Comparison of ENCODE assay signal across 27 cellular contexts in genomic region chr5:44794371-44794770, GRCh38.
"Had no signal": no experiment of that assay in that cellular context is flagged by ENCODE, and none has a peak within 500 bp of the region (broad histone marks: within the 10 kb centered on the region; RNA-seq: fewer than 3 reads in every experiment).

No MANE protein-coding gene starts in this region.

- H3K4me3 Mint-ChIP-seq: stimulated activated effector memory CD8-positive, alpha-beta T cell treated with anti-CD3 and anti-CD28 coated beads, Interleukin-12 subunit alpha, Interleukin-12 subunit beta, amount 100 ng/mL, for 72 hours; stimulated activated memory B cell treated with anti-CD40 and anti-IgM and Interleukin-4, amounts not matched to agents 10 μg/mL and 1 μg/mL and 100 μg/mL, for 72 hours; stimulated activated naive B cell treated with anti-CD40 and anti-IgM and Interleukin-4, amounts not matched to agents 10 μg/mL and 1 μg/mL and 100 μg/mL, for 72 hours; stimulated activated naive CD8-positive, alpha-beta T cell treated with anti-CD3 and anti-CD28 coated beads, Interleukin-15, amount 100 ng/mL, for 72 hours; stimulated activated naive CD8-positive, alpha-beta T cell treated with anti-CD3 and anti-CD28 coated beads, Interleukin-15, Interleukin-2, amounts not matched to agents 100 ng/mL and 50 ng/mL, for 24 hours; type B pancreatic cell had no signal

- H3K9me3 ChIP-seq: testis, thyroid gland, upper lobe of right lung, vagina had no signal

- H3K27me3 Mint-ChIP-seq: stimulated activated memory B cell treated with anti-CD40 and anti-IgM and Interleukin-4, amounts not matched to agents 10 μg/mL and 1 μg/mL and 100 μg/mL, for 72 hours; stimulated activated naive B cell treated with anti-CD40 and anti-IgM and Interleukin-4, amounts not matched to agents 10 μg/mL and 1 μg/mL and 100 μg/mL, for 72 hours; stimulated activated naive CD8-positive, alpha-beta T cell treated with anti-CD3 and anti-CD28 coated beads, Interleukin-15, amount 100 ng/mL, for 72 hours; type B pancreatic cell had no signal

- H3K36me3 ChIP-seq: thoracic aorta, thyroid gland, transverse colon, upper lobe of left lung, upper lobe of right lung, uterus, vagina had no signal

- DNase-seq: stimulated activated CD4-positive, alpha-beta T cell treated with anti-CD3 and anti-CD28 coated beads, Interleukin-2, amount 100 ng/mL, for 48 hours; stimulated activated CD4-positive, alpha-beta T cell treated with anti-CD3 and anti-CD28 coated beads, Interleukin-4, amount 100 ng/mL, for 1 hour; stimulated activated CD4-positive, alpha-beta T cell treated with anti-CD3 and anti-CD28 coated beads, Interleukin-4, amount 100 ng/mL, for 24 hours; stimulated activated CD4-positive, alpha-beta T cell treated with anti-CD3 and anti-CD28 coated beads, Interleukin-4, amount 100 ng/mL, for 4 hours; stimulated activated CD8-positive, alpha-beta memory T cell treated with anti-CD3 and anti-CD28 coated beads, Interleukin-4, amount 100 ng/mL, for 48 hours; stimulated activated naive B cell treated with anti-CD40 and anti-IgM and Interleukin-4, amounts not matched to agents 10 μg/mL and 1 μg/mL and 100 μg/mL, for 72 hours; stimulated activated naive CD4-positive, alpha-beta T cell; stimulated activated naive CD4-positive, alpha-beta T cell treated with Interleukin-2 at 50 U/mL for 16 hours; stimulated activated naive CD8-positive, alpha-beta T cell treated with anti-CD3 and anti-CD28 coated beads, Interleukin-15, amount 100 ng/mL, for 72 hours; stimulated activated naive CD8-positive, alpha-beta T cell treated with anti-CD3 and anti-CD28 coated beads, Interleukin-15, Interleukin-2, amounts not matched to agents 100 U/mL and 50 U/mL, for 24 hours; stomach; substantia nigra; testis; thyroid gland; tibial artery; transverse colon; upper lobe of left lung; upper lobe of right lung; uterus had no signal

- H3K4me1 Mint-ChIP-seq: stimulated activated effector memory CD8-positive, alpha-beta T cell treated with anti-CD3 and anti-CD28 coated beads, Interleukin-12 subunit alpha, Interleukin-12 subunit beta, amount 100 ng/mL, for 72 hours; stimulated activated memory B cell treated with anti-CD40 and anti-IgM and Interleukin-4, amounts not matched to agents 10 μg/mL and 1 μg/mL and 100 μg/mL, for 72 hours; stimulated activated naive B cell treated with anti-CD40 and anti-IgM and Interleukin-4, amounts not matched to agents 10 μg/mL and 1 μg/mL and 100 μg/mL, for 72 hours; stimulated activated naive CD8-positive, alpha-beta T cell treated with anti-CD3 and anti-CD28 coated beads, Interleukin-15, amount 100 ng/mL, for 72 hours had no signal

- H3K36me3 Mint-ChIP-seq: stimulated activated effector memory CD8-positive, alpha-beta T cell treated with anti-CD3 and anti-CD28 coated beads, Interleukin-12 subunit alpha, Interleukin-12 subunit beta, amount 100 ng/mL, for 72 hours had no signal

- H3K27ac Mint-ChIP-seq: stimulated activated effector memory CD8-positive, alpha-beta T cell treated with anti-CD3 and anti-CD28 coated beads, Interleukin-12 subunit alpha, Interleukin-12 subunit beta, amount 100 ng/mL, for 72 hours; stimulated activated memory B cell treated with anti-CD40 and anti-IgM and Interleukin-4, amounts not matched to agents 10 μg/mL and 1 μg/mL and 100 μg/mL, for 72 hours; stimulated activated naive B cell treated with anti-CD40 and anti-IgM and Interleukin-4, amounts not matched to agents 10 μg/mL and 1 μg/mL and 100 μg/mL, for 72 hours; stimulated activated naive CD8-positive, alpha-beta T cell treated with anti-CD3 and anti-CD28 coated beads, Interleukin-15, amount 100 ng/mL, for 72 hours; stimulated activated naive CD8-positive, alpha-beta T cell treated with anti-CD3 and anti-CD28 coated beads, Interleukin-15, Interleukin-2, amounts not matched to agents 100 ng/mL and 50 ng/mL, for 24 hours; type B pancreatic cell had no signal

- H3K4me1 ChIP-seq: stomach, suprapubic skin, testis, thyroid gland, tibial nerve, transverse colon, upper lobe of left lung, upper lobe of right lung, uterus, vagina had no signal

- H3K4me3 ChIP-seq: stomach, suprapubic skin, testis, thoracic aorta, thyroid gland, tibial artery, tibial nerve, transverse colon, upper lobe of left lung, upper lobe of right lung, uterus, vagina had no signal

- H3K27ac ChIP-seq: stomach, suprapubic skin, testis, thoracic aorta, thyroid gland, tibial artery, tibial nerve, transverse colon, upper lobe of left lung, upper lobe of right lung, uterus, vagina had no signal

- H3K27me3 ChIP-seq: stomach, suprapubic skin, testis, thyroid gland, tibial artery, tibial nerve, transverse colon, upper lobe of left lung, upper lobe of right lung, uterus, vagina had no signal
